Comparison of ENCODE assay signal across 10 cellular contexts in genomic region chr15:64597469-64597806, GRCh38.
A peak's percentile ranks its signal among the peaks of the same experiment; 100 is the strongest.
DNase-seq lines count a peak whose midpoint lies in the region; ATAC-seq lines count a peak whose summit lies in the region.
"Had no signal": no experiment of that assay in that cellular context is flagged by ENCODE, and none has a peak within 500 bp of the region (broad histone marks: within the 10 kb centered on the region; RNA-seq: fewer than 3 reads in every experiment).

No MANE protein-coding gene starts in this region.

- peak overlapping the region; percentile 71 for H3K27ac Mint-ChIP-seq in activated naive CD8-positive, alpha-beta T cell treated with anti-CD3 and anti-CD28 coated beads, Interleukin-2, amount 50 U/mL, for 24 hours
- H3K27ac Mint-ChIP-seq in naive thymus-derived CD4-positive, alpha-beta T cell: peak overlapping the region; percentile 89 to 99 (median 94)

- no peak overlapping the region for H2AK5ac ChIP-seq in trophoblast cell (ENCODE audit: low read length)

- H3K18ac ChIP-seq in trophoblast cell (ENCODE audit: low read length): no peak overlapping the region

- H4K8ac ChIP-seq in trophoblast cell (ENCODE audit: low read depth, low read length): no peak overlapping the region

- no peak overlapping the region for H3K4me2 ChIP-seq in trophoblast cell (ENCODE audit: low read length)

- POLR2A ChIA-PET in naive thymus-derived CD4-positive, alpha-beta T cell (lab: Charles Lee): interaction anchor here (0.6 to 3.7 kb wide), 6 partner anchors 10 to 166 kb away, joined by 3 to 25 read pairs (median 4); no protein-coding TSS in a partner anchor

- H3K9me3 Mint-ChIP-seq in activated naive CD8-positive, alpha-beta T cell treated with anti-CD3 and anti-CD28 coated beads, Interleukin-2, amount 50 U/mL, for 24 hours: no peaks in the 10 kb centered on the region
- no peaks in the 10 kb centered on the region for H3K9me3 Mint-ChIP-seq in naive thymus-derived CD4-positive, alpha-beta T cell

- H3K79me1 ChIP-seq in trophoblast cell (ENCODE audit: low read length): no peaks in the 10 kb centered on the region

- no peak overlapping the region for H3K4ac ChIP-seq in trophoblast cell (ENCODE audit: low read depth, low read length)

- no peak overlapping the region for H4K12ac ChIP-seq in trophoblast cell (ENCODE audit: low read depth, low read length)

- no peak overlapping the region for H2BK12ac ChIP-seq in trophoblast cell (ENCODE audit: low read length)

- peaks cover 2% of the 10 kb centered on the region for H3K36me3 Mint-ChIP-seq in activated naive CD8-positive, alpha-beta T cell treated with anti-CD3 and anti-CD28 coated beads, Interleukin-2, amount 50 U/mL, for 24 hours (ENCODE audit: low read depth)
- peaks cover 0 to 11% (median 6%) of the 10 kb centered on the region in 5 donors for H3K36me3 Mint-ChIP-seq in naive thymus-derived CD4-positive, alpha-beta T cell

- H3K4me1 ChIP-seq in HUES48 (ENCODE audit: control insufficient read depth, insufficient read depth, low read length): peaks cover 24% of the 10 kb centered on the region
- peaks cover 12 to 47% of the 10 kb centered on the region in 2 donors for H3K4me1 ChIP-seq in naive thymus-derived CD4-positive, alpha-beta T cell (ENCODE audit: control insufficient read depth in 2 of 2, insufficient read depth in 2 of 2, low read length in 2 of 2)
- H3K4me1 ChIP-seq in trophoblast cell (ENCODE audit: control insufficient read depth in 1 of 2, insufficient read depth in 2 of 2, low read length in 2 of 2): no peaks in the 10 kb centered on the region

- intact Hi-C loops in naive thymus-derived CD4-positive, alpha-beta T cell (cut with micrococcal nuclease): loop anchor here (2.0 to 5.0 kb wide), 4 partner anchors 13 to 40 kb away; no protein-coding TSS in a partner anchor

- no peaks in the 10 kb centered on the region for H3K79me2 ChIP-seq in trophoblast cell (ENCODE audit: control insufficient read depth, insufficient read depth, low read length, poor library complexity)

- peak overlapping the region; percentile 5 for H3K27ac ChIP-seq in HUES48 (ENCODE audit: low read depth, low read length)
- peak overlapping the region; percentile 73 for H3K27ac ChIP-seq in naive thymus-derived CD4-positive, alpha-beta T cell (ENCODE audit: low read depth, low read length)
- H3K27ac ChIP-seq in trophoblast cell (ENCODE audit: low read depth, low read length): no peak overlapping the region
- H3K27ac ChIP-seq: thoracic aorta had no signal

- H3K4me3 ChIP-seq in HUES48 (ENCODE audit: low read depth, low read length) (no peak overlapping the region), trophoblast cell (ENCODE audit: low read depth, low read length) (no peak overlapping the region)
- H3K4me3 ChIP-seq in naive thymus-derived CD4-positive, alpha-beta T cell (ENCODE audit: low read length): peak overlapping the region; percentile 47

- H3K4me3 Mint-ChIP-seq in activated naive CD8-positive, alpha-beta T cell treated with anti-CD3 and anti-CD28 coated beads, Interleukin-2, amount 50 U/mL, for 24 hours: peak overlapping the region; percentile 58
- peak overlapping the region; percentile 77 to 92 (median 87) for H3K4me3 Mint-ChIP-seq in naive thymus-derived CD4-positive, alpha-beta T cell

- no peaks in the 10 kb centered on the region for H3K27me3 Mint-ChIP-seq in activated naive CD8-positive, alpha-beta T cell treated with anti-CD3 and anti-CD28 coated beads, Interleukin-2, amount 50 U/mL, for 24 hours
- no peaks in the 10 kb centered on the region for H3K27me3 Mint-ChIP-seq in naive thymus-derived CD4-positive, alpha-beta T cell

- ATAC-seq in activated naive CD8-positive, alpha-beta T cell treated with anti-CD3 and anti-CD28 coated beads, Interleukin-2, amount 50 U/mL, for 24 hours: no peak
- peak; percentile 46 for ATAC-seq in naive thymus-derived CD4-positive, alpha-beta T cell

- DNase-seq in DMS 273 (lab: John Stamatoyannopoulos, UW; ENCODE audit: unreplicated experiment): peak; percentile 63
- DNase-seq in DMS 273 treated with DMSO at 0.1 percent for 48 hours (lab: John Stamatoyannopoulos, UW): no peak
- no peak for DNase-seq in activated naive CD8-positive, alpha-beta T cell treated with anti-CD3 and anti-CD28 coated beads, Interleukin-2, amount 50 U/mL, for 24 hours
- peak in 5 of 9 donors; percentile 39 to 68 (median 64) for DNase-seq in naive thymus-derived CD4-positive, alpha-beta T cell
- DNase-seq in stimulated activated CD4-positive, alpha-beta T cell treated with anti-CD3 and anti-CD28 coated beads, Interleukin-4, amount 100 ng/mL, for 4 hours: no peak
- DNase-seq in trophoblast cell: no peak
- no peak for DNase-seq in NOMO-1 treated with DMSO at 0.1 percent for 48 hours (lab: John Stamatoyannopoulos, UW; ENCODE audit: unreplicated experiment)
- DNase-seq: NCI-H1930 had no signal

- H3K14ac ChIP-seq in trophoblast cell (ENCODE audit: low read length): no peak overlapping the region

- no peak overlapping the region for H4K91ac ChIP-seq in trophoblast cell (ENCODE audit: low read depth, low read length)

- H2BK120ac ChIP-seq in trophoblast cell (ENCODE audit: insufficient read depth, low read length, poor library complexity): no peak overlapping the region

- no peak overlapping the region for H3K23ac ChIP-seq in trophoblast cell (ENCODE audit: low read length)

- peaks cover 60% of the 10 kb centered on the region for H3K4me1 Mint-ChIP-seq in activated naive CD8-positive, alpha-beta T cell treated with anti-CD3 and anti-CD28 coated beads, Interleukin-2, amount 50 U/mL, for 24 hours
- H3K4me1 Mint-ChIP-seq in naive thymus-derived CD4-positive, alpha-beta T cell: peaks cover 44 to 90% (median 74%) of the 10 kb centered on the region in 7 donors

- WGBS in trophoblast cell (ENCODE audit: extremely low coverage, insufficient coverage, insufficient read length): no CpG with 5 or more reads among the region's 1 CpG

- H2BK5ac ChIP-seq in trophoblast cell (ENCODE audit: low read depth, low read length, poor library complexity): no peak overlapping the region

- no peak overlapping the region for H2AFZ ChIP-seq in trophoblast cell (ENCODE audit: insufficient read depth, low read length, poor library complexity)

- H3K9me3 ChIP-seq in HUES48 (ENCODE audit: control insufficient read depth, insufficient read depth, low read length): no peaks in the 10 kb centered on the region
- H3K9me3 ChIP-seq in naive thymus-derived CD4-positive, alpha-beta T cell (ENCODE audit: control insufficient read depth in 2 of 3, low read length in 3 of 3): no peaks in the 10 kb centered on the region
- no peaks in the 10 kb centered on the region for H3K9me3 ChIP-seq in trophoblast cell (ENCODE audit: insufficient read depth, low read depth, low read length)
- H3K9me3 ChIP-seq: thoracic aorta had no signal

- H3K36me3 ChIP-seq in HUES48 (ENCODE audit: control insufficient read depth, insufficient read depth, low read length): no peaks in the 10 kb centered on the region
- no peaks in the 10 kb centered on the region for H3K36me3 ChIP-seq in naive thymus-derived CD4-positive, alpha-beta T cell (ENCODE audit: control insufficient read depth in 2 of 3, insufficient read depth in 3 of 3, low read length in 3 of 3)
- no peaks in the 10 kb centered on the region for H3K36me3 ChIP-seq in trophoblast cell (ENCODE audit: control insufficient read depth in 1 of 2, insufficient read depth in 2 of 2, low read length in 2 of 2)
- H3K36me3 ChIP-seq: thoracic aorta had no signal

- H3K9ac ChIP-seq in HUES48 (ENCODE audit: low read depth, low read length) (no peak overlapping the region), trophoblast cell (ENCODE audit: low read length) (no peak overlapping the region)

- CTCF ChIA-PET in naive thymus-derived CD4-positive, alpha-beta T cell (lab: Charles Lee): interaction anchor here (1.7 kb wide), 1 partner anchor 56 kb away, joined by 7 read pairs; no protein-coding TSS in a partner anchor

- H3K27me3 ChIP-seq in HUES48 (ENCODE audit: control insufficient read depth, insufficient read depth, low read length) (no peaks in the 10 kb centered on the region), trophoblast cell (ENCODE audit: insufficient read depth, low read length) (no peaks in the 10 kb centered on the region)
- no peaks in the 10 kb centered on the region for H3K27me3 ChIP-seq in naive thymus-derived CD4-positive, alpha-beta T cell (ENCODE audit: control insufficient read depth in 2 of 2, insufficient read depth in 2 of 2, low read length in 2 of 2)

Comparison
In these comparisons a context has a peak if more than half of its experiments do, and no peak if none do; other contexts are left out.
1. DNase-seq: peak in DMS 273 (single experiment) and naive thymus-derived CD4-positive, alpha-beta T cell (5 of 9); none in DMS 273 treated with DMSO at 0.1 percent for 48 hours (single experiment), activated naive CD8-positive, alpha-beta T cell treated with anti-CD3 and anti-CD28 coated beads, Interleukin-2, amount 50 U/mL, for 24 hours (single experiment), stimulated activated CD4-positive, alpha-beta T cell treated with anti-CD3 and anti-CD28 coated beads, Interleukin-4, amount 100 ng/mL, for 4 hours (0 of 2), trophoblast cell (0 of 2) and NOMO-1 treated with DMSO at 0.1 percent for 48 hours (single experiment).